ENCODE assay signal across 9 cellular contexts in the genomic region with DNA sequence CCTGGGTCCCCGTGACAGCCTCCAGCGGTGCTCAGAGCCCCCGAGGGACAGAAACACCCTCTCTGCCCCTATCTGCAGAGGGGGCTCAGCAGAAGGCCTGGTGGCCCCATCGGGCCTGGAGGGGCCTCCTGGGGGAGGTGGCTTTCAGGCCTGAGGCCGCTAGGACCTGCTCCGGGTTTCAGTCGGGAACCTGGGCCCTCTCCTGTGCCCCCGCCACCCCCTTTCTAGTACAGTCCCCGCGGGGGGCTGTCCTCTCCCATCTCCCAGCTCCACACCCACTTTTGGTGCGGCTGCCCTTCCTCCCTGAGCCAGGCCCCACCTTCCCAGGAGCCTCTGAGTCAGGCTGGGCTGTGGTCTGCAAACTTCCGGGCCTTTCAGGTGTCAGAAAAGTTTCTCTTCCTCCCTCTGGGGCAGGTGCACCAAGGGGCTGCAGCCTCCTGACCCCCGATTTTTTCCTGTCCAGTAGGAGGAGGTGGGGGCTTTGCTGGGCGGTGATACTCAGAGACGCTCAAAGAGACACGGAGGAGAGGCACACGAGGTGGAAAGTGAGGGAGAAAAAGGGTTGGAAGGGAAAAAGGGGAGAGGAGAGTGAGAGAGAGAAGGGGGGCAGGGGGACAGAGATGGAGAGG. TPM values are rescaled to one million over a fixed set of nuclear protein-coding genes. Genes with fewer than 3 reads are reported as not detected.
DNase-seq lines count a peak whose midpoint lies in the region; ATAC-seq, FAIRE-seq and TF ChIP-seq lines count a peak whose summit lies in the region.
"Had no signal": no experiment of that assay in that cellular context is flagged by ENCODE, and none has a peak within 500 bp of the region (broad histone marks: within the 10 kb centered on the region; RNA-seq: fewer than 3 reads in every experiment).

No MANE protein-coding gene starts in this region.

- DNase-seq in GM12892 (ENCODE audit: insufficient read length) (peak; percentile 75), bronchial epithelial cell (ENCODE audit: low read depth) (peak; percentile 36), small intestine (peak; percentile 29), NCI-H2171 treated with DMSO at 0.1 percent for 48 hours (lab: John Stamatoyannopoulos, UW) (no peak), SW 1271 (lab: John Stamatoyannopoulos, UW) (no peak), SIG-M5 (lab: John Stamatoyannopoulos, UW) (no peak)

- H3K4me1 ChIP-seq in small intestine (ENCODE audit: control insufficient read depth in 2 of 2, insufficient read depth in 1 of 2, low read depth in 1 of 2, low read length in 1 of 2): no peaks in the 10 kb centered on the region

- TF ChIP-seq POLR2A in GM12892 (IDR thresholded peaks at IDR 0.05; ENCODE audit: low read depth, low read length): peak; percentile 5; the same call in 1 of the 2 replicates

- H3K9me3 ChIP-seq in SU-DHL-6 (ENCODE audit: insufficient read depth, low read length) (no peaks in the 10 kb centered on the region), small intestine (ENCODE audit: control insufficient read depth, low read depth) (no peaks in the 10 kb centered on the region)
- H3K9me3 ChIP-seq: neutrophil had no signal

- no peak for TF ChIP-seq CTCF in SU-DHL-6 (IDR thresholded peaks at IDR 0.05; ENCODE audit: insufficient read depth, low read length, poor library complexity, severe bottlenecking)
- TF ChIP-seq CTCF in bronchial epithelial cell (IDR thresholded peaks at IDR 0.05; ENCODE audit: insufficient read depth, low read length, severe bottlenecking): no peak

- ATAC-seq in HG02623 (IDR thresholded peaks at IDR 0.05; ENCODE audit: unreplicated experiment): peak; percentile 73

- peak overlapping the region; percentile 94 for H3K4me3 ChIP-seq in SU-DHL-6 (ENCODE audit: insufficient read depth, low read length, poor library complexity, severe bottlenecking)
- H3K4me3 ChIP-seq in bronchial epithelial cell (ENCODE audit: low read depth, low read length): peak overlapping the region; percentile 41
- peak overlapping the region; percentile 61 to 69 for H3K4me3 ChIP-seq in small intestine (ENCODE audit: low read depth in 1 of 2, low read length in 2 of 2)

- peak overlapping the region; percentile 61 for H2AFZ ChIP-seq in SU-DHL-6 (ENCODE audit: low read depth, low read length, severe bottlenecking)

- no peaks in the 10 kb centered on the region for H4K20me1 ChIP-seq in SU-DHL-6 (ENCODE audit: low read depth, low read length)

- peak overlapping the region; percentile 75 for H3K9ac ChIP-seq in SU-DHL-6 (ENCODE audit: low read length)

- 21 to 28% (median 25%) methylated on average over 15 to 17 of the region's 17 CpGs for WGBS in small intestine, 3 donors

- H3K4me2 ChIP-seq in SU-DHL-6 (ENCODE audit: low read depth, low read length, poor library complexity, severe bottlenecking): peak overlapping the region; percentile 70

- H3F3A ChIP-seq in SU-DHL-6 (ENCODE audit: insufficient read depth): 0 out of 2 replicates have a peak, but pooled peaks cover 3% of the 10 kb centered on the region

- H3K9me2 ChIP-seq in SU-DHL-6 (replicated peaks; ENCODE audit: insufficient read depth, low read length): no peaks in the 10 kb centered on the region

- FAIRE-seq in GM12892 (lab: Jason Lieb, UNC): peak; percentile 99
- no peak for FAIRE-seq in bronchial epithelial cell (lab: Jason Lieb, UNC)
- no peak for FAIRE-seq in small intestine (lab: Jason Lieb, UNC)

- H3K27me3 ChIP-seq in SU-DHL-6 (ENCODE audit: low read length) (no peaks in the 10 kb centered on the region), bronchial epithelial cell (ENCODE audit: control insufficient read depth, insufficient read depth, low read length) (no peaks in the 10 kb centered on the region), small intestine (ENCODE audit: control insufficient read depth in 2 of 2, insufficient read depth in 2 of 2, low read length in 2 of 2) (peaks cover 0 to 2% of the 10 kb centered on the region in 2 donors)

- H3K79me2 ChIP-seq in SU-DHL-6 (ENCODE audit: insufficient read depth, low read length): peaks cover 56% of the 10 kb centered on the region

- H3K27ac ChIP-seq in SU-DHL-6 (ENCODE audit: low read depth, low read length) (peak overlapping the region; percentile 81), small intestine (ENCODE audit: low read depth in 1 of 2, low read length in 1 of 2) (peak overlapping the region in 1 of 2 donors; percentile 56)
- H3K27ac ChIP-seq: neutrophil had no signal

- no peaks in the 10 kb centered on the region for H3K36me3 ChIP-seq in SU-DHL-6 (ENCODE audit: low read length)
- H3K36me3 ChIP-seq in bronchial epithelial cell (ENCODE audit: control insufficient read depth, insufficient read depth, low read length): no peaks in the 10 kb centered on the region
- H3K36me3 ChIP-seq in small intestine (ENCODE audit: control insufficient read depth in 2 of 2, insufficient read depth in 2 of 2, low read length in 2 of 2): no peaks in the 10 kb centered on the region
- H3K36me3 ChIP-seq: neutrophil had no signal

RNA-seq across cellular contexts. Expression of a gene that starts 0.7 kb away (rescaled TPM):
- 18.4 TPM for polyA plus RNA-seq in GM12892 (2012; ENCODE audit: missing spikeins)
- total RNA-seq in bronchial epithelial cell: 3.3 and 6.3 TPM in 2 replicates
- polyA plus RNA-seq in small intestine: 1 to 10 TPM in 2 of 3 donors, under 1 TPM in 1; 0.67 to 4.1 (median 2.4) TPM

Comparison
In these comparisons a context has a peak if more than half of its experiments do, and no peak if none do; other contexts are left out.
1. DNase-seq: peak in GM12892 (single experiment), bronchial epithelial cell (single experiment) and small intestine (single experiment); none in NCI-H2171 treated with DMSO at 0.1 percent for 48 hours (single experiment), SW 1271 (0 of 2) and SIG-M5 (single experiment).
2. H3K4me3 ChIP-seq: peak in every context shown above with its lines; median percentile 94 in SU-DHL-6; 65 in small intestine; 41 in bronchial epithelial cell.